In genomic region chr21:45640001-45640887, GRCh38 we compare ENCODE assay signal across 10 cellular contexts. TPM values are rescaled to one million over a fixed set of nuclear protein-coding genes. Genes with fewer than 3 reads are reported as not detected.
DNase-seq lines count a peak whose midpoint lies in the region; ATAC-seq and TF ChIP-seq lines count a peak whose summit lies in the region.
"Had no signal": no experiment of that assay in that cellular context is flagged by ENCODE, and none has a peak within 500 bp of the region (broad histone marks: within the 10 kb centered on the region; RNA-seq: fewer than 3 reads in every experiment).

No MANE protein-coding gene starts in this region.

- POLR2A ChIA-PET in activated CD8-positive, alpha-beta T cell treated with anti-CD3 and anti-CD28 coated beads, Interleukin-2, amount 10 ng/mL, durations not matched to agents 7 days and 5 days (lab: Charles Lee), result no interaction called here
- POLR2A ChIA-PET in activated CD8-positive, alpha-beta T cell treated with anti-CD3 and anti-CD28 coated beads for 36 hours (lab: Charles Lee), result interaction anchor here (0.5 to 0.9 kb wide), 3 partner anchors 59 to 656 kb away, joined by 3 to 4 read pairs (median 4); no protein-coding TSS in a partner anchor

- peak overlapping the region; percentile 36 for H3K4me3 Mint-ChIP-seq in activated CD8-positive, alpha-beta T cell treated with anti-CD3 and anti-CD28 coated beads, Interleukin-2, amount 10 ng/mL, durations not matched to agents 7 days and 5 days
- H3K4me3 Mint-ChIP-seq in activated CD8-positive, alpha-beta T cell treated with anti-CD3 and anti-CD28 coated beads for 36 hours, result no peak overlapping the region
- no peak overlapping the region for H3K4me3 Mint-ChIP-seq in endodermal cell
- no peak overlapping the region for H3K4me3 Mint-ChIP-seq in stimulated activated memory B cell treated with anti-CD40 and anti-IgM and Interleukin-4, amounts not matched to agents 10 μg/mL and 1 μg/mL and 100 μg/mL, for 72 hours

- ATAC-seq in activated CD8-positive, alpha-beta T cell treated with anti-CD3 and anti-CD28 coated beads, Interleukin-2, amount 10 ng/mL, durations not matched to agents 7 days and 5 days, result no peak
- no peak for ATAC-seq in activated CD8-positive, alpha-beta T cell treated with anti-CD3 and anti-CD28 coated beads for 36 hours
- ATAC-seq in stimulated activated memory B cell treated with anti-CD40 and anti-IgM and Interleukin-4, amounts not matched to agents 10 μg/mL and 1 μg/mL and 100 μg/mL, for 72 hours, result no peak

- H3K4me3 ChIP-seq in OCI-LY3 (ENCODE audit: low read length) (peak overlapping the region; percentile 47; the same call in 1 of the 2 replicates), endodermal cell (ENCODE audit: low read length) (no peak overlapping the region)
- H3K4me3 ChIP-seq: cardiac muscle cell had no signal

- peak overlapping the region; percentile 62; the same call in 1 of the 2 replicates for H2AFZ ChIP-seq in OCI-LY3 (ENCODE audit: low read depth, low read length)

- no peaks in the 10 kb centered on the region for H3K9me3 Mint-ChIP-seq in activated CD8-positive, alpha-beta T cell treated with anti-CD3 and anti-CD28 coated beads, Interleukin-2, amount 10 ng/mL, durations not matched to agents 7 days and 5 days (ENCODE audit: insufficient read depth)
- H3K9me3 Mint-ChIP-seq in activated CD8-positive, alpha-beta T cell treated with anti-CD3 and anti-CD28 coated beads for 36 hours, result no peaks in the 10 kb centered on the region
- no peaks in the 10 kb centered on the region for H3K9me3 Mint-ChIP-seq in endodermal cell
- no peaks in the 10 kb centered on the region for H3K9me3 Mint-ChIP-seq in stimulated activated memory B cell treated with anti-CD40 and anti-IgM and Interleukin-4, amounts not matched to agents 10 μg/mL and 1 μg/mL and 100 μg/mL, for 72 hours

- peak overlapping the region; percentile 17; the same call in 1 of the 2 replicates for H3K9ac ChIP-seq in OCI-LY3 (ENCODE audit: low read length)
- no peak overlapping the region for H3K9ac ChIP-seq in endodermal cell (ENCODE audit: extremely low read depth, low read length, poor library complexity, severe bottlenecking)

- peaks cover 22% of the 10 kb centered on the region for H3K4me1 Mint-ChIP-seq in activated CD8-positive, alpha-beta T cell treated with anti-CD3 and anti-CD28 coated beads, Interleukin-2, amount 10 ng/mL, durations not matched to agents 7 days and 5 days (ENCODE audit: low read depth)
- H3K4me1 Mint-ChIP-seq in activated CD8-positive, alpha-beta T cell treated with anti-CD3 and anti-CD28 coated beads for 36 hours (ENCODE audit: low read depth), result peaks cover 35% of the 10 kb centered on the region
- peaks cover 4% of the 10 kb centered on the region for H3K4me1 Mint-ChIP-seq in endodermal cell
- peaks cover 33% of the 10 kb centered on the region for H3K4me1 Mint-ChIP-seq in stimulated activated memory B cell treated with anti-CD40 and anti-IgM and Interleukin-4, amounts not matched to agents 10 μg/mL and 1 μg/mL and 100 μg/mL, for 72 hours

- peaks cover 9% of the 10 kb centered on the region for H3K27me3 Mint-ChIP-seq in activated CD8-positive, alpha-beta T cell treated with anti-CD3 and anti-CD28 coated beads, Interleukin-2, amount 10 ng/mL, durations not matched to agents 7 days and 5 days (ENCODE audit: low read depth)
- peaks cover 9% of the 10 kb centered on the region for H3K27me3 Mint-ChIP-seq in activated CD8-positive, alpha-beta T cell treated with anti-CD3 and anti-CD28 coated beads for 36 hours
- H3K27me3 Mint-ChIP-seq in endodermal cell (ENCODE audit: insufficient read depth), result peaks cover 24% of the 10 kb centered on the region
- H3K27me3 Mint-ChIP-seq in stimulated activated memory B cell treated with anti-CD40 and anti-IgM and Interleukin-4, amounts not matched to agents 10 μg/mL and 1 μg/mL and 100 μg/mL, for 72 hours, result no peaks in the 10 kb centered on the region

- no peak overlapping the region for H3K27ac ChIP-seq in OCI-LY3 (ENCODE audit: low read length)
- no peak overlapping the region for H3K27ac ChIP-seq in endodermal cell (ENCODE audit: low read depth, low read length)
- H3K27ac ChIP-seq: cardiac muscle cell had no signal

- no peak for DNase-seq in activated CD8-positive, alpha-beta T cell treated with anti-CD3 and anti-CD28 coated beads, Interleukin-2, amount 10 ng/mL, durations not matched to agents 7 days and 5 days
- no peak for DNase-seq in activated CD8-positive, alpha-beta T cell treated with anti-CD3 and anti-CD28 coated beads for 36 hours
- DNase-seq in endodermal cell (peak; percentile 68), GF-D8 (lab: John Stamatoyannopoulos, UW) (no peak), NCI-H1694 (lab: John Stamatoyannopoulos, UW) (no peak), LoVo (ENCODE audit: low spot score) (no peak)

- WGBS in endodermal cell (ENCODE audit: insufficient coverage in 1 of 2, insufficient read length in 1 of 2), 2 experiments, result 80 to 87% methylated on average over 3 to 5 of the region's 6 CpGs

- intact Hi-C loops in activated CD8-positive, alpha-beta T cell treated with anti-CD3 and anti-CD28 coated beads for 36 hours (cut with micrococcal nuclease), result no loop called here

- no peaks in the 10 kb centered on the region for H3K9me3 ChIP-seq in OCI-LY3 (ENCODE audit: insufficient read depth, low read length)
- peaks cover 5% of the 10 kb centered on the region for H3K9me3 ChIP-seq in endodermal cell (ENCODE audit: control insufficient read depth, low read length)

- H3K4me1 ChIP-seq in OCI-LY3 (ENCODE audit: low read length) (peaks cover 25% of the 10 kb centered on the region), endodermal cell (ENCODE audit: control insufficient read depth, insufficient read depth, low read length) (no peaks in the 10 kb centered on the region)

- CTCF ChIA-PET in activated CD8-positive, alpha-beta T cell treated with anti-CD3 and anti-CD28 coated beads, Interleukin-2, amount 10 ng/mL, durations not matched to agents 7 days and 5 days (lab: Charles Lee), result interaction anchor here (0.6 to 1.1 kb wide), 2 partner anchors 12 to 36 kb away, joined by 3 read pairs; no protein-coding TSS in a partner anchor
- CTCF ChIA-PET in activated CD8-positive, alpha-beta T cell treated with anti-CD3 and anti-CD28 coated beads for 36 hours (lab: Charles Lee), result interaction anchor here (0.9 to 1.4 kb wide), 2 partner anchors 43 to 246 kb away, joined by 3 to 4 read pairs; no protein-coding TSS in a partner anchor

- no peaks in the 10 kb centered on the region for H3K27me3 ChIP-seq in OCI-LY3 (ENCODE audit: low read depth, low read length)
- H3K27me3 ChIP-seq in endodermal cell (ENCODE audit: control insufficient read depth, insufficient read depth, low read length, poor library complexity, severe bottlenecking), result peaks cover 36% of the 10 kb centered on the region

- no peaks in the 10 kb centered on the region for H4K20me1 ChIP-seq in OCI-LY3 (ENCODE audit: insufficient read depth, low read length)

- H3K27ac Mint-ChIP-seq in activated CD8-positive, alpha-beta T cell treated with anti-CD3 and anti-CD28 coated beads, Interleukin-2, amount 10 ng/mL, durations not matched to agents 7 days and 5 days, result no peak overlapping the region
- no peak overlapping the region for H3K27ac Mint-ChIP-seq in activated CD8-positive, alpha-beta T cell treated with anti-CD3 and anti-CD28 coated beads for 36 hours
- no peak overlapping the region for H3K27ac Mint-ChIP-seq in endodermal cell
- peak overlapping the region; percentile 20 for H3K27ac Mint-ChIP-seq in stimulated activated memory B cell treated with anti-CD40 and anti-IgM and Interleukin-4, amounts not matched to agents 10 μg/mL and 1 μg/mL and 100 μg/mL, for 72 hours

- H3K4me2 ChIP-seq in OCI-LY3 (ENCODE audit: low read length), result peak overlapping the region; percentile 58

- H3K36me3 Mint-ChIP-seq in activated CD8-positive, alpha-beta T cell treated with anti-CD3 and anti-CD28 coated beads, Interleukin-2, amount 10 ng/mL, durations not matched to agents 7 days and 5 days (ENCODE audit: low read depth), result no peaks in the 10 kb centered on the region
- no peaks in the 10 kb centered on the region for H3K36me3 Mint-ChIP-seq in activated CD8-positive, alpha-beta T cell treated with anti-CD3 and anti-CD28 coated beads for 36 hours (ENCODE audit: low read depth)
- H3K36me3 Mint-ChIP-seq in endodermal cell (ENCODE audit: low read depth), result no peaks in the 10 kb centered on the region
- no peaks in the 10 kb centered on the region for H3K36me3 Mint-ChIP-seq in stimulated activated memory B cell treated with anti-CD40 and anti-IgM and Interleukin-4, amounts not matched to agents 10 μg/mL and 1 μg/mL and 100 μg/mL, for 72 hours

- H3K79me2 ChIP-seq in OCI-LY3 (ENCODE audit: low read length), result no peaks in the 10 kb centered on the region

- no peak for TF ChIP-seq CTCF in activated CD8-positive, alpha-beta T cell treated with anti-CD3 and anti-CD28 coated beads for 36 hours (IDR thresholded peaks at IDR 0.05)
- TF ChIP-seq CTCF in OCI-LY3 (IDR thresholded peaks at IDR 0.05; ENCODE audit: low read depth, low read length), result no peak
- TF ChIP-seq CTCF in endodermal cell (conservative IDR thresholded peaks at IDR 0.05), result no peak

- no peaks in the 10 kb centered on the region for H3K36me3 ChIP-seq in OCI-LY3 (replicated peaks; ENCODE audit: low read depth, low read length)
- H3K36me3 ChIP-seq in endodermal cell (ENCODE audit: control insufficient read depth, insufficient read depth, low read length), result no peaks in the 10 kb centered on the region
- H3K36me3 ChIP-seq: cardiac muscle cell had no signal

RNA-seq across cellular contexts. Expression of gene PCBP3, which starts 3.3 kb away (rescaled TPM):
- 1 to 10 TPM; 1.3 to 1.4 TPM for total RNA-seq in activated CD8-positive, alpha-beta T cell treated with anti-CD3 and anti-CD28 coated beads, Interleukin-2, amount 10 ng/mL, durations not matched to agents 7 days and 5 days
- 1 to 10 TPM; 1.9 to 2.2 TPM for total RNA-seq in activated CD8-positive, alpha-beta T cell treated with anti-CD3 and anti-CD28 coated beads for 36 hours
- 10 to 100 TPM in 1 of 2 donors, 1 to 10 TPM in 1; 2.1 to 10.6 TPM for total RNA-seq in endodermal cell
- polyA plus RNA-seq in endodermal cell (2013, experiment 1 of 2), result 4.2 TPM
- 3.2 TPM for polyA plus RNA-seq in endodermal cell (2013, experiment 2 of 2)
- total RNA-seq: lung microvascular endothelial cell had no signal
